11 cellular contexts compared by ENCODE assay signal in genomic region chr3:135155791-135156190, GRCh38.
"Had no signal": no experiment of that assay in that cellular context is flagged by ENCODE, and none has a peak within 500 bp of the region (broad histone marks: within the 10 kb centered on the region; RNA-seq: fewer than 3 reads in every experiment).

No MANE protein-coding gene starts in this region.

- H3K9me3 Mint-ChIP-seq: GM23338, H9 had no signal

- H3K27ac ChIP-seq: GM23248 had no signal

- H3K4me2 ChIP-seq: GM23338 had no signal

- ATAC-seq: GM23338, HCT116 had no signal

- H3K4me1 ChIP-seq: HAP-1 had no signal

- H3K4me3 Mint-ChIP-seq: GM23338, H9, HFFc6 had no signal

- H3K9ac ChIP-seq: GM23248 had no signal

- H2AFZ ChIP-seq: GM23248, GM23338 had no signal

- H3K36me3 ChIP-seq: HAP-1 had no signal

- FAIRE-seq: H1, H54 had no signal

- H3K4me3 ChIP-seq: GM23248, GM23338, HAP-1 had no signal

- DNase-seq: GM23248, GOT3, H7, H9, HCEC 1CT, HFFc6 had no signal

- H3K9me3 ChIP-seq: HAP-1 had no signal

- H3K27ac Mint-ChIP-seq: GM23338, H9, HFFc6 had no signal
